Comparison of ENCODE assay signal across 26 cellular contexts in the genomic region with DNA sequence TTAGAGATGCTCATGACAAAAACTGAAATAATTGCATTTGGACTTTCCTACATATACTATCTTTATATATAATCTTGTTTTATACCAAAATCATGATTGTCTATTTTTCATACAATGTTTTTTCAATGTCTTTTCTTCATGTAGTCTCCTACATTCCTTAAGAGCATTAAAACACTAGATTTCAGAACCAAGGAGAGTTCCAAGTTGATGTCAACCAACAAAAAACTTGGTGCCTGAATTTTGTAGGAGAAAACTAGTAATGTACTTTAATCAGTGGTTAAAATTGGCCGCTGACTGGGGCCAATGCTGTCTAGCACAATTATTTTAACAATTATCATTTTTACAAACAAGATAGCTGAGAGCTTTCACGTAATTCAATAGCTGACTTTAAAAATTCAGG.
DNase-seq lines count a peak whose midpoint lies in the region; ATAC-seq and TF ChIP-seq lines count a peak whose summit lies in the region.
"Had no signal": no experiment of that assay in that cellular context is flagged by ENCODE, and none has a peak within 500 bp of the region (broad histone marks: within the 10 kb centered on the region; RNA-seq: fewer than 3 reads in every experiment).

No MANE protein-coding gene starts in this region.

- no peaks in the 10 kb centered on the region for H3K9me3 ChIP-seq in adipocyte (ENCODE audit: control insufficient read depth, low read length)
- H3K9me3 ChIP-seq: ascending aorta, gastrocnemius medialis, neutrophil, SJSA1, stomach, uterus had no signal

- H3K9ac ChIP-seq in adipocyte (ENCODE audit: low read length): no peak overlapping the region

- no peaks in the 10 kb centered on the region for H3K4me1 ChIP-seq in adipocyte (ENCODE audit: control insufficient read depth, insufficient read depth, low read length)
- H3K4me1 ChIP-seq: ascending aorta, gastrocnemius medialis, SJSA1, stomach, uterus had no signal

- H3K36me3 ChIP-seq in adipocyte (ENCODE audit: control insufficient read depth, insufficient read depth, low read length, severe bottlenecking): no peaks in the 10 kb centered on the region
- H3K36me3 ChIP-seq: ascending aorta, gastrocnemius medialis, neutrophil, SJSA1, stomach, uterus had no signal

- DNase-seq in A172 (ENCODE audit: low spot score) (peak; percentile 3), adipocyte (ENCODE audit: low read depth) (peak; percentile 41), iris pigment epithelial cell (ENCODE audit: low read depth) (peak; percentile 0), AG20443 (ENCODE audit: low spot score) (no peak), NCI-H345 treated with DMSO at 0.1 percent for 48 hours (lab: John Stamatoyannopoulos, UW; ENCODE audit: unreplicated experiment) (no peak), occipital lobe (lab: John Stamatoyannopoulos, UW) (no peak)
- DNase-seq: activated gamma-delta T cell; activated naive CD8-positive, alpha-beta T cell treated with anti-CD3 and anti-CD28 coated beads for 36 hours; activated T-cell treated with anti-CD3 and anti-CD28 coated beads, Interleukin-2, amount 50 U/mL, for 4 hours; CD8-positive, alpha-beta memory T cell; dorsolateral prefrontal cortex; gastrocnemius medialis; H7; NCI-H1048; NCI-H1694; NCI-H2171; NCI-H510A; stimulated activated CD4-positive, alpha-beta T cell treated with anti-CD3 and anti-CD28 coated beads, Interleukin-4, amount 100 ng/mL, for 1 hour; stomach; uterus had no signal

- no peak for ATAC-seq in HG03565 (IDR thresholded peaks at IDR 0.05; ENCODE audit: unreplicated experiment)
- ATAC-seq: activated T-cell treated with anti-CD3 and anti-CD28 coated beads, Interleukin-2, amount 50 U/mL, for 4 hours; gastrocnemius medialis; left lobe of liver had no signal

- H3K27me3 ChIP-seq in adipocyte (replicated peaks; ENCODE audit: control insufficient read depth, insufficient read depth, low read length): no peaks in the 10 kb centered on the region
- H3K27me3 ChIP-seq: ascending aorta, dorsolateral prefrontal cortex, gastrocnemius medialis, neutrophil, SJSA1, stomach, uterus had no signal

- TF ChIP-seq RAD21 in Ishikawa (IDR thresholded peaks at IDR 0.05; ENCODE audit: low read depth): no peak

- no peak overlapping the region for H3K4me3 ChIP-seq in adipocyte (ENCODE audit: low read length)
- H3K4me3 ChIP-seq: ascending aorta, dorsolateral prefrontal cortex, gastrocnemius medialis, SJSA1, stomach, uterus had no signal

- TF ChIP-seq EP300 in Ishikawa (IDR thresholded peaks at IDR 0.05; ENCODE audit: borderline replicate concordance): no peak

TF ChIP-seq in Ishikawa, 13 proteins besides CTCF, POLR2A, EP300 and RAD21:
- TF ChIP-seq, protein P1, sequence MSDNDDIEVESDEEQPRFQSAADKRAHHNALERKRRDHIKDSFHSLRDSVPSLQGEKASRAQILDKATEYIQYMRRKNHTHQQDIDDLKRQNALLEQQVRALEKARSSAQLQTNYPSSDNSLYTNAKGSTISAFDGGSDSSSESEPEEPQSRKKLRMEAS (IDR thresholded peaks at IDR 0.05): no peak
- TF ChIP-seq, protein P2, sequence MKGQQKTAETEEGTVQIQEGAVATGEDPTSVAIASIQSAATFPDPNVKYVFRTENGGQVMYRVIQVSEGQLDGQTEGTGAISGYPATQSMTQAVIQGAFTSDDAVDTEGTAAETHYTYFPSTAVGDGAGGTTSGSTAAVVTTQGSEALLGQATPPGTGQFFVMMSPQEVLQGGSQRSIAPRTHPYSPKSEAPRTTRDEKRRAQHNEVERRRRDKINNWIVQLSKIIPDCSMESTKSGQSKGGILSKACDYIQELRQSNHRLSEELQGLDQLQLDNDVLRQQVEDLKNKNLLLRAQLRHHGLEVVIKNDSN (IDR thresholded peaks at IDR 0.05): no peak
- no peak for TF ChIP-seq TCF12 (IDR thresholded peaks at IDR 0.05; ENCODE audit: low read depth)
- TF ChIP-seq CREB1 (IDR thresholded peaks at IDR 0.05; ENCODE audit: low read depth): no peak
- TF ChIP-seq, protein P3, sequence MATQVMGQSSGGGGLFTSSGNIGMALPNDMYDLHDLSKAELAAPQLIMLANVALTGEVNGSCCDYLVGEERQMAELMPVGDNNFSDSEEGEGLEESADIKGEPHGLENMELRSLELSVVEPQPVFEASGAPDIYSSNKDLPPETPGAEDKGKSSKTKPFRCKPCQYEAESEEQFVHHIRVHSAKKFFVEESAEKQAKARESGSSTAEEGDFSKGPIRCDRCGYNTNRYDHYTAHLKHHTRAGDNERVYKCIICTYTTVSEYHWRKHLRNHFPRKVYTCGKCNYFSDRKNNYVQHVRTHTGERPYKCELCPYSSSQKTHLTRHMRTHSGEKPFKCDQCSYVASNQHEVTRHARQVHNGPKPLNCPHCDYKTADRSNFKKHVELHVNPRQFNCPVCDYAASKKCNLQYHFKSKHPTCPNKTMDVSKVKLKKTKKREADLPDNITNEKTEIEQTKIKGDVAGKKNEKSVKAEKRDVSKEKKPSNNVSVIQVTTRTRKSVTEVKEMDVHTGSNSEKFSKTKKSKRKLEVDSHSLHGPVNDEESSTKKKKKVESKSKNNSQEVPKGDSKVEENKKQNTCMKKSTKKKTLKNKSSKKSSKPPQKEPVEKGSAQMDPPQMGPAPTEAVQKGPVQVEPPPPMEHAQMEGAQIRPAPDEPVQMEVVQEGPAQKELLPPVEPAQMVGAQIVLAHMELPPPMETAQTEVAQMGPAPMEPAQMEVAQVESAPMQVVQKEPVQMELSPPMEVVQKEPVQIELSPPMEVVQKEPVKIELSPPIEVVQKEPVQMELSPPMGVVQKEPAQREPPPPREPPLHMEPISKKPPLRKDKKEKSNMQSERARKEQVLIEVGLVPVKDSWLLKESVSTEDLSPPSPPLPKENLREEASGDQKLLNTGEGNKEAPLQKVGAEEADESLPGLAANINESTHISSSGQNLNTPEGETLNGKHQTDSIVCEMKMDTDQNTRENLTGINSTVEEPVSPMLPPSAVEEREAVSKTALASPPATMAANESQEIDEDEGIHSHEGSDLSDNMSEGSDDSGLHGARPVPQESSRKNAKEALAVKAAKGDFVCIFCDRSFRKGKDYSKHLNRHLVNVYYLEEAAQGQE (IDR thresholded peaks at IDR 0.05; ENCODE audit: low read depth): peak; percentile 67
TF ChIP-seq in Ishikawa: peak in this region for 1.

Comparison
In these comparisons a context has a peak if more than half of its experiments do, and no peak if none do; other contexts are left out.
1. DNase-seq: peak in A172 (single experiment), adipocyte (single experiment) and iris pigment epithelial cell (single experiment); none in AG20443 (single experiment), NCI-H345 treated with DMSO at 0.1 percent for 48 hours (single experiment) and occipital lobe (single experiment).